ENCODE assay signal across 1 cellular context in the genomic region with DNA sequence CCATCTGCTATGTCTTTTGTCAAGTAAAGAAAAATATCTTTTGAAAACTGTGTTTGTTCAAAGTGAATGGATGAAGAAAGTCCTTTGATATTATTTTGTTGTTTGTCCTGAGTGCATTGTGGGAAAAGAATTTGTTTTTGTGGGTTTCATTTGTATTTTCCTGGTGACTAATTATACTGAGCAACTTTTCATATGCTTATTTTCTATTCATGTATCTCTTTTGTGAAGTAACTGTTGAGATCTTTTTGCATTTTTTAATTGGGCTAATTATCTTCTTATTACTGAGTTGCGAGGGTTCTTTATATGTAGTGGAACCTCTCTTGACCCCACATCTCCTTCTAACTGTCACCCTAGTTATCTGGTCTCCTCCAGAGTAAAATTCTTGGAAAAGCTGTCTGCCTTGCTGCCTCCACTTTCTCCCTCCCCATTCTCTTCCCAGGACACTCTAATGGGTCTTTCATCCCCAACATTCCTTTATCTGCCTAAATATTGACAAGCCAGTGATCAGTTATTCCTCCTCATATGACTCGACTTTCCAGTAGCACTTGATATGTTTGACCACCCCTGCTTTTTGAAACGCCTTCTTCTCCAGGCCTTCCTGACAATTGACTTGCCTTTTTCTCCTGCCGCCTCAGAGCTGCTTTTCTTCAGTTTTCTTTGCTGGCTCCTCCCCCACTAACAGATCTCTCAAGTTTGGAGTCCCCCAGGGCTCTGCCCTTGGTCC.
TF ChIP-seq lines count a peak whose summit lies in the region.

No MANE protein-coding gene starts in this region.

TF ChIP-seq in GM23338, 12 proteins besides CTCF, POLR2A, EP300 and RAD21 (continued from another document):
- TF ChIP-seq, protein P1, sequence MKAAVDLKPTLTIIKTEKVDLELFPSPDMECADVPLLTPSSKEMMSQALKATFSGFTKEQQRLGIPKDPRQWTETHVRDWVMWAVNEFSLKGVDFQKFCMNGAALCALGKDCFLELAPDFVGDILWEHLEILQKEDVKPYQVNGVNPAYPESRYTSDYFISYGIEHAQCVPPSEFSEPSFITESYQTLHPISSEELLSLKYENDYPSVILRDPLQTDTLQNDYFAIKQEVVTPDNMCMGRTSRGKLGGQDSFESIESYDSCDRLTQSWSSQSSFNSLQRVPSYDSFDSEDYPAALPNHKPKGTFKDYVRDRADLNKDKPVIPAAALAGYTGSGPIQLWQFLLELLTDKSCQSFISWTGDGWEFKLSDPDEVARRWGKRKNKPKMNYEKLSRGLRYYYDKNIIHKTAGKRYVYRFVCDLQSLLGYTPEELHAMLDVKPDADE (IDR thresholded peaks at IDR 0.05), result no peak
- TF ChIP-seq, protein P2, sequence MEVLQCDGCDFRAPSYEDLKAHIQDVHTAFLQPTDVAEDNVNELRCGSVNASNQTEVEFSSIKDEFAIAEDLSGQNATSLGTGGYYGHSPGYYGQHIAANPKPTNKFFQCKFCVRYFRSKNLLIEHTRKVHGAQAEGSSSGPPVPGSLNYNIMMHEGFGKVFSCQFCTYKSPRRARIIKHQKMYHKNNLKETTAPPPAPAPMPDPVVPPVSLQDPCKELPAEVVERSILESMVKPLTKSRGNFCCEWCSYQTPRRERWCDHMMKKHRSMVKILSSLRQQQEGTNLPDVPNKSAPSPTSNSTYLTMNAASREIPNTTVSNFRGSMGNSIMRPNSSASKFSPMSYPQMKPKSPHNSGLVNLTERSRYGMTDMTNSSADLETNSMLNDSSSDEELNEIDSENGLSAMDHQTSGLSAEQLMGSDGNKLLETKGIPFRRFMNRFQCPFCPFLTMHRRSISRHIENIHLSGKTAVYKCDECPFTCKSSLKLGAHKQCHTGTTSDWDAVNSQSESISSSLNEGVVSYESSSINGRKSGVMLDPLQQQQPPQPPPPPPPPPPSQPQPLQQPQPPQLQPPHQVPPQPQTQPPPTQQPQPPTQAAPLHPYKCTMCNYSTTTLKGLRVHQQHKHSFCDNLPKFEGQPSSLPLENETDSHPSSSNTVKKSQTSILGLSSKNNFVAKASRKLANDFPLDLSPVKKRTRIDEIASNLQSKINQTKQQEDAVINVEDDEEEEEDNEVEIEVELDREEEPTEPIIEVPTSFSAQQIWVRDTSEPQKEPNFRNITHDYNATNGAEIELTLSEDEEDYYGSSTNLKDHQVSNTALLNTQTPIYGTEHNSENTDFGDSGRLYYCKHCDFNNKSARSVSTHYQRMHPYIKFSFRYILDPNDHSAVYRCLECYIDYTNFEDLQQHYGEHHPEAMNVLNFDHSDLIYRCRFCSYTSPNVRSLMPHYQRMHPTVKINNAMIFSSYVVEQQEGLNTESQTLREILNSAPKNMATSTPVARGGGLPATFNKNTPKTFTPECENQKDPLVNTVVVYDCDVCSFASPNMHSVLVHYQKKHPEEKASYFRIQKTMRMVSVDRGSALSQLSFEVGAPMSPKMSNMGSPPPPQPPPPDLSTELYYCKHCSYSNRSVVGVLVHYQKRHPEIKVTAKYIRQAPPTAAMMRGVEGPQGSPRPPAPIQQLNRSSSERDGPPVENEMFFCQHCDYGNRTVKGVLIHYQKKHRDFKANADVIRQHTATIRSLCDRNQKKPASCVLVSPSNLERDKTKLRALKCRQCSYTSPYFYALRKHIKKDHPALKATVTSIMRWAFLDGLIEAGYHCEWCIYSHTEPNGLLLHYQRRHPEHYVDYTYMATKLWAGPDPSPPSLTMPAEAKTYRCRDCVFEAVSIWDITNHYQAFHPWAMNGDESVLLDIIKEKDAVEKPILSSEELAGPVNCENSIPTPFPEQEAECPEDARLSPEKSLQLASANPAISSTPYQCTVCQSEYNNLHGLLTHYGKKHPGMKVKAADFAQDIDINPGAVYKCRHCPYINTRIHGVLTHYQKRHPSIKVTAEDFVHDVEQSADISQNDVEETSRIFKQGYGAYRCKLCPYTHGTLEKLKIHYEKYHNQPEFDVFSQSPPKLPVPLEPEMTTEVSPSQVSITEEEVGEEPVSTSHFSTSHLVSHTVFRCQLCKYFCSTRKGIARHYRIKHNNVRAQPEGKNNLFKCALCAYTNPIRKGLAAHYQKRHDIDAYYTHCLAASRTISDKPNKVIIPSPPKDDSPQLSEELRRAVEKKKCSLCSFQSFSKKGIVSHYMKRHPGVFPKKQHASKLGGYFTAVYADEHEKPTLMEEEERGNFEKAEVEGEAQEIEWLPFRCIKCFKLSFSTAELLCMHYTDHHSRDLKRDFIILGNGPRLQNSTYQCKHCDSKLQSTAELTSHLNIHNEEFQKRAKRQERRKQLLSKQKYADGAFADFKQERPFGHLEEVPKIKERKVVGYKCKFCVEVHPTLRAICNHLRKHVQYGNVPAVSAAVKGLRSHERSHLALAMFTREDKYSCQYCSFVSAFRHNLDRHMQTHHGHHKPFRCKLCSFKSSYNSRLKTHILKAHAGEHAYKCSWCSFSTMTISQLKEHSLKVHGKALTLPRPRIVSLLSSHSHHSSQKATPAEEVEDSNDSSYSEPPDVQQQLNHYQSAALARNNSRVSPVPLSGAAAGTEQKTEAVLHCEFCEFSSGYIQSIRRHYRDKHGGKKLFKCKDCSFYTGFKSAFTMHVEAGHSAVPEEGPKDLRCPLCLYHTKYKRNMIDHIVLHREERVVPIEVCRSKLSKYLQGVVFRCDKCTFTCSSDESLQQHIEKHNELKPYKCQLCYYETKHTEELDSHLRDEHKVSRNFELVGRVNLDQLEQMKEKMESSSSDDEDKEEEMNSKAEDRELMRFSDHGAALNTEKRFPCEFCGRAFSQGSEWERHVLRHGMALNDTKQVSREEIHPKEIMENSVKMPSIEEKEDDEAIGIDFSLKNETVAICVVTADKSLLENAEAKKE (CRISPR knock-in tag; IDR thresholded peaks at IDR 0.05), result no peak
- no peak for TF ChIP-seq NANOG (IDR thresholded peaks at IDR 0.05; ENCODE audit: borderline replicate concordance)
- TF ChIP-seq ZNF114 (CRISPR knock-in tag; IDR thresholded peaks at IDR 0.05), result no peak
- TF ChIP-seq STAT1 (IDR thresholded peaks at IDR 0.05; ENCODE audit: unreplicated experiment), result no peak
